In genomic region chr12:7935773-7936581, GRCh38 we compare ENCODE assay signal across 1 cellular context.
TF ChIP-seq lines count a peak whose summit lies in the region.

SLC2A3 (minus strand) TSS chr12:7936187; CDS start chr12:7936034, 153 bp downstream.

TF ChIP-seq in K562, 482 proteins besides CTCF, POLR2A, EP300 and RAD21 (continued from another document and continues in another):
- TF ChIP-seq UBTF (IDR thresholded peaks at IDR 0.05; ENCODE audit: borderline replicate concordance in 1 of 2, low read depth in 2 of 2, low read length in 2 of 2), result no peak
- TF ChIP-seq TAF7 (tag; IDR thresholded peaks at IDR 0.05), result peak; percentile 72; the same call in 1 of the 2 replicates
- peak; percentile 78; the same call in 1 of the 2 replicates for TF ChIP-seq POLR2AphosphoS2 (IDR thresholded peaks at IDR 0.05; ENCODE audit: low read length)
- TF ChIP-seq MCM7 (IDR thresholded peaks at IDR 0.05), result no peak
- 0 out of 2 replicates have a peak, but pooled peaks have one; percentile 44 for TF ChIP-seq NFATC3 (IDR thresholded peaks at IDR 0.05)
- TF ChIP-seq ZBTB9 (CRISPR knock-in tag; IDR thresholded peaks at IDR 0.05), result no peak
- TF ChIP-seq AFF1 (IDR thresholded peaks at IDR 0.05; ENCODE audit: low read depth in 1 of 2, partially characterized antibody in 2 of 2), result peak; percentile 41 to 55
- no peak for TF ChIP-seq EP400 (IDR thresholded peaks at IDR 0.05)
- no peak for TF ChIP-seq NBN (IDR thresholded peaks at IDR 0.05; ENCODE audit: low read depth)
- no peak for TF ChIP-seq PTTG1 (tag; IDR thresholded peaks at IDR 0.05; ENCODE audit: low read depth)
- TF ChIP-seq KHSRP (IDR thresholded peaks at IDR 0.05), result no peak
- no peak for TF ChIP-seq TCF7L2 (IDR thresholded peaks at IDR 0.05; ENCODE audit: low read depth, low read length)
- TF ChIP-seq RBBP5 (IDR thresholded peaks at IDR 0.05; ENCODE audit: borderline replicate concordance, insufficient read depth, low read length, poor library complexity, severe bottlenecking), result no peak
- 0 out of 4 replicates have a peak, but pooled peaks of 1 of the 2 experiments have one; percentile 64 for TF ChIP-seq BCLAF1 (IDR thresholded peaks at IDR 0.05; ENCODE audit: borderline replicate concordance in 1 of 2, control insufficient read depth in 1 of 2, low read depth in 2 of 2, low read length in 1 of 2)
- peak; percentile 35 for TF ChIP-seq HDAC3 (IDR thresholded peaks at IDR 0.05; ENCODE audit: borderline replicate concordance, partially characterized antibody)
- peak; percentile 76 for TF ChIP-seq GTF2B (IDR thresholded peaks at IDR 0.05; ENCODE audit: extremely low read depth, insufficient read length)
- 0 out of 2 replicates have a peak, but pooled peaks have one; percentile 24 for TF ChIP-seq CHCHD3 (CRISPR knock-in tag; IDR thresholded peaks at IDR 0.05)
- peak; percentile 93 for TF ChIP-seq POLR2B (IDR thresholded peaks at IDR 0.05; ENCODE audit: low read depth, partially characterized antibody)
- TF ChIP-seq HINFP (tag; conservative IDR thresholded peaks at IDR 0.05; ENCODE audit: low read depth), result no peak
- no peak for TF ChIP-seq SRSF7 (optimal IDR thresholded peaks at IDR 0.05; ENCODE audit: low read depth, low read length)
- 0 out of 2 replicates have a peak, but pooled peaks have one; percentile 49 for TF ChIP-seq HEY1 (CRISPR knock-in tag; IDR thresholded peaks at IDR 0.05; ENCODE audit: borderline replicate concordance)
- TF ChIP-seq NONO (IDR thresholded peaks at IDR 0.05; ENCODE audit: low read depth in 2 of 2, low read length in 1 of 2), result peak in 1 of 2 experiments; percentile 89; a peak in 2 of 4 replicates
- TF ChIP-seq SAP30 (IDR thresholded peaks at IDR 0.05; ENCODE audit: borderline replicate concordance, insufficient read depth, low read depth, low read length, poor library complexity, severe bottlenecking), result no peak
- TF ChIP-seq MLLT1 (IDR thresholded peaks at IDR 0.05), result 0 out of 4 replicates have a peak, but pooled peaks have one; percentile 14 to 19
- TF ChIP-seq GTF2A2 (tag; IDR thresholded peaks at IDR 0.05), result peak; percentile 52; the same call in 1 of the 2 replicates
- TF ChIP-seq POLR2G (IDR thresholded peaks at IDR 0.05; ENCODE audit: low read depth, low read length), result peak; percentile 67
- TF ChIP-seq MAX (CRISPR knock-in tag; IDR thresholded peaks at IDR 0.05), result no peak
- peak; percentile 90 for TF ChIP-seq GTF2E2 (tag; IDR thresholded peaks at IDR 0.05)
- TF ChIP-seq SMAD1 (IDR thresholded peaks at IDR 0.05; ENCODE audit: low read depth, low read length, partially characterized antibody), result peak; percentile 78
- TF ChIP-seq POLR2H (tag; IDR thresholded peaks at IDR 0.05; ENCODE audit: low read depth), result peak; percentile 98
- no peak for TF ChIP-seq FOXK1 (CRISPR knock-in tag; IDR thresholded peaks at IDR 0.05; ENCODE audit: borderline replicate concordance)
- TF ChIP-seq ZMIZ1 (IDR thresholded peaks at IDR 0.05; ENCODE audit: low read depth in 2 of 2, low read length in 2 of 2), result 0 out of 4 replicates have a peak, but pooled peaks of 1 of the 2 experiments have one; percentile 25
- peak; percentile 16; the same call in 1 of the 2 replicates for TF ChIP-seq ETV1 (tag; conservative IDR thresholded peaks at IDR 0.05; ENCODE audit: low read depth)
- peak; percentile 64 for TF ChIP-seq RBFOX2 (IDR thresholded peaks at IDR 0.05; ENCODE audit: low read depth, low read length)
- no peak for TF ChIP-seq ZNF121 (CRISPR knock-in tag; conservative IDR thresholded peaks at IDR 0.05)
